18 cellular contexts compared by ENCODE assay signal in the genomic region with DNA sequence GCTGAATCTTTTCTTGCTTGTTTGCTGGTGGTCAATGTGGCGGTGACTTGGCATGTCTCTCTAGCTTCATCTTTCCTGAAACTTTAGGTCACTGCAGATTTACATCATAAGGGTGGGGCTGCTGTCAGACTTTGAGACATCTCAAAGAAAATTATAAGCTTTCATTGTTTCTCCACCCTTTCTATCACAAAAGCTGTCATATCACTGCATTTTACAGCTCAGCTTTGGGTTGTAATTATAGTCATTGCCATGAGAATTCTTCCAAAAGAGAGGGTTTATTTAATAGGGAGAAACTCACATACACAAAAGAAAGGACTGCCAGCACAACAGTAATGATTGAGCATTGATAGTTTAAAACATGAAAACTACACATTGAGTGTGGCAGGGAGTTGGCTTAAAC.
"Had no signal": no experiment of that assay in that cellular context is flagged by ENCODE, and none has a peak within 500 bp of the region (broad histone marks: within the 10 kb centered on the region; RNA-seq: fewer than 3 reads in every experiment).

No MANE protein-coding gene starts in this region.

- DNase-seq: dermis blood vessel endothelial cell; effector memory CD4-positive, alpha-beta T cell; erythroblast; foreskin fibroblast; gastrocnemius medialis; naive B cell; pancreas; right lobe of liver; small intestine; stimulated activated CD4-positive, alpha-beta T cell treated with anti-CD3 and anti-CD28 coated beads, Interleukin-15, amount 100 ng/mL, for 24 hours; stimulated activated CD4-positive, alpha-beta T cell treated with anti-CD3 and anti-CD28 coated beads, Interleukin-2, amount 100 ng/mL, for 48 hours; stimulated activated naive B cell treated with anti-CD40 and anti-IgM and Interleukin-4, amounts not matched to agents 10 μg/mL and 1 μg/mL and 100 μg/mL, for 72 hours had no signal

- H3K27ac ChIP-seq: coronary artery, gastrocnemius medialis, neutrophil, pancreas, right lobe of liver, thoracic aorta, tibial nerve, vagina had no signal

- H3K4me3 ChIP-seq: coronary artery, gastrocnemius medialis, lung, pancreas, right lobe of liver, thoracic aorta, tibial nerve, vagina had no signal

- H3K27me3 ChIP-seq: gastrocnemius medialis, neutrophil, pancreas, right lobe of liver, tibial nerve, vagina had no signal

- H3K36me3 ChIP-seq: gastrocnemius medialis, neutrophil, pancreas, right lobe of liver, thoracic aorta, tibial nerve, vagina had no signal

- H3K9me3 ChIP-seq: gastrocnemius medialis, neutrophil, pancreas, right lobe of liver, thoracic aorta, tibial nerve, vagina had no signal

- H3K4me1 ChIP-seq: gastrocnemius medialis, pancreas, right lobe of liver, tibial nerve had no signal
